In genomic region chr11:70158201-70158600, GRCh38 we compare ENCODE assay signal across 1 cellular context.
TF ChIP-seq lines count a peak whose summit lies in the region.

No MANE protein-coding gene starts in this region.

TF ChIP-seq in GM23338, 12 proteins besides CTCF, POLR2A, EP300 and RAD21 (continued from another document):
- TF ChIP-seq ZNF462 (CRISPR knock-in tag; IDR thresholded peaks at IDR 0.05) = no peak
- TF ChIP-seq JUNB (IDR thresholded peaks at IDR 0.05; ENCODE audit: unreplicated experiment) = no peak
- TF ChIP-seq ZNF114 (CRISPR knock-in tag; IDR thresholded peaks at IDR 0.05) = no peak
- TF ChIP-seq CREB1 (CRISPR knock-in tag; IDR thresholded peaks at IDR 0.05; ENCODE audit: low read depth) = no peak
- no peak for TF ChIP-seq POLR2AphosphoS5 (IDR thresholded peaks at IDR 0.05; ENCODE audit: low read depth)
- TF ChIP-seq ETS1 (IDR thresholded peaks at IDR 0.05) = no peak
- no peak for TF ChIP-seq NANOG (IDR thresholded peaks at IDR 0.05; ENCODE audit: borderline replicate concordance)
- TF ChIP-seq ZNF331 (CRISPR knock-in tag; IDR thresholded peaks at IDR 0.05; ENCODE audit: low read depth) = no peak
- no peak for TF ChIP-seq EZH2phosphoT487 (IDR thresholded peaks at IDR 0.05; ENCODE audit: unreplicated experiment)
- TF ChIP-seq EZH2 (IDR thresholded peaks at IDR 0.05; ENCODE audit: low read depth, unreplicated experiment) = no peak
